Comparison of ENCODE assay signal across 8 cellular contexts in the genomic region with DNA sequence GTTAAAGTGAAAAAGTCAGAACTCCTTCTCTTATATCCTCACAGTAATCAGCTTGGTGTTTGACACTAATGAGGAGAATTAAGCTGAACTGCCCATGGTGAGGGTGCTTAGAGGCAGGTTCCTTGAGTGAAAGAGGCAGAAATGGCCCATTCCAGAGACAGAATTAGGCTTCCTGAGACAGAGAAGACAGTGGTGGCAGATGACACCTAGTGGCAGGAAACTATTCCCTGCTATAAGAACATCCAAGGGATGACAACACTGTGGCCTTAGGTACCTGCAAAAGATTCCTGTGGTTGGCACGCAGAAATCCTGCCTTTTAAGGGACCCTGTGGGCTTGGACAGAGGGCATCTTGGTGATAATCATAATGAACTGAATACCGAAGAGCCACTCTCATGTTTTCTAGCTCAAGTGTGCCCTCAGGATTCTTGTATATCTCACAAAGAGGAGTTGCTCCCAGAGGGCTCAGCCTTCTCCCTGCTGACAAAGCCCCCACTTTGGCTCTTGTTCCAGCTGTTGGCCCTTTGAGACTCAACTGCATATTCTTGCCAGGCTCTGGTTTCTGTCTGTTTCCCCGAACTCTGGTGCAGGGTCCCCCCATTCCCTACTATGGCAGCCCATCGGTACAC. TPM values are rescaled to one million over a fixed set of nuclear protein-coding genes. Genes with fewer than 3 reads are reported as not detected.
DNase-seq lines count a peak whose midpoint lies in the region; ATAC-seq and TF ChIP-seq lines count a peak whose summit lies in the region.

No MANE protein-coding gene starts in this region.

- H3K27me3 Mint-ChIP-seq in activated CD4-positive, alpha-beta memory T cell treated with anti-CD3 and anti-CD28 coated beads for 36 hours = peaks cover 8% of the 10 kb centered on the region

- H2AFZ ChIP-seq in GM23248 = no peak overlapping the region

- DNase-seq in COR-L47 (lab: John Stamatoyannopoulos, UW) (peak; percentile 68), GM23248 (peak; percentile 74), NCI-H2107 treated with DMSO at 0.1 percent for 48 hours (lab: John Stamatoyannopoulos, UW; ENCODE audit: unreplicated experiment) (peak; percentile 44), heart left ventricle (no peak), putamen (ENCODE audit: low spot score) (peak; percentile 37), 8988T (no peak)
- peak; percentile 21 for DNase-seq in activated CD4-positive, alpha-beta memory T cell treated with anti-CD3 and anti-CD28 coated beads for 36 hours

- H3F3A ChIP-seq in GM23248 (ENCODE audit: insufficient read depth) = no peaks in the 10 kb centered on the region

- no peaks in the 10 kb centered on the region for H4K20me1 ChIP-seq in GM23248 (ENCODE audit: insufficient read depth)

- no peak overlapping the region for H3K4me3 Mint-ChIP-seq in activated CD4-positive, alpha-beta memory T cell treated with anti-CD3 and anti-CD28 coated beads for 36 hours

- no peaks in the 10 kb centered on the region for H3K4me1 Mint-ChIP-seq in activated CD4-positive, alpha-beta memory T cell treated with anti-CD3 and anti-CD28 coated beads for 36 hours (ENCODE audit: low read depth)

- H3K27ac Mint-ChIP-seq in activated CD4-positive, alpha-beta memory T cell treated with anti-CD3 and anti-CD28 coated beads for 36 hours = no peak overlapping the region

- no peaks in the 10 kb centered on the region for H3K9me2 ChIP-seq in GM23248 (ENCODE audit: insufficient read depth)

- no peaks in the 10 kb centered on the region for H3K36me3 Mint-ChIP-seq in activated CD4-positive, alpha-beta memory T cell treated with anti-CD3 and anti-CD28 coated beads for 36 hours

- intact Hi-C loops in activated CD4-positive, alpha-beta memory T cell treated with anti-CD3 and anti-CD28 coated beads for 36 hours (cut with micrococcal nuclease) = loop anchor here (2.0 to 5.0 kb wide), 2 partner anchors 319 to 396 kb away; no protein-coding TSS in a partner anchor
- intact Hi-C loops in heart left ventricle (cut with DNase I) = loop anchor here in 9 of 10 donors (1.0 to 10.0 kb wide), 10 partner anchors 116 to 396 kb away; no protein-coding TSS in a partner anchor

- H3K9me3 ChIP-seq in GM23248 (ENCODE audit: low read depth) = no peaks in the 10 kb centered on the region
- H3K9me3 ChIP-seq in heart left ventricle = no peaks in the 10 kb centered on the region

- POLR2A ChIA-PET in activated CD4-positive, alpha-beta memory T cell treated with anti-CD3 and anti-CD28 coated beads for 36 hours (lab: Charles Lee) = no interaction called here

- ATAC-seq in heart left ventricle (peak in 3 of 4 donors; percentile 79 to 86 (median 85)), HG02678 (IDR thresholded peaks at IDR 0.05; ENCODE audit: unreplicated experiment) (no peak)

- no peak overlapping the region for H3K9ac ChIP-seq in GM23248

- H3K36me3 ChIP-seq in GM23248 (ENCODE audit: low read depth) (no peaks in the 10 kb centered on the region), heart left ventricle (peaks cover 0 to 9% (median 0%) of the 10 kb centered on the region in 9 donors)

- H3K79me2 ChIP-seq in GM23248 (ENCODE audit: insufficient read depth) = no peaks in the 10 kb centered on the region

- TF ChIP-seq POLR2A in heart left ventricle (IDR thresholded peaks at IDR 0.05) = no peak

- CTCF ChIA-PET in activated CD4-positive, alpha-beta memory T cell treated with anti-CD3 and anti-CD28 coated beads for 36 hours (lab: Charles Lee) = interaction anchor here (0.9 to 3.0 kb wide), 2 partner anchors 137 to 396 kb away, joined by 3 to 14 read pairs; no protein-coding TSS in a partner anchor

- H3K27me3 ChIP-seq in GM23248 (replicated peaks; ENCODE audit: insufficient read depth) = peaks cover 61% of the 10 kb centered on the region
- no peaks in the 10 kb centered on the region for H3K27me3 ChIP-seq in heart left ventricle

- peak; percentile 46 to 80 (median 68) for TF ChIP-seq CTCF in heart left ventricle (IDR thresholded peaks at IDR 0.05)

- no peak overlapping the region for H3K4me3 ChIP-seq in GM23248
- no peak overlapping the region for H3K4me3 ChIP-seq in heart left ventricle

- H3K4me1 ChIP-seq in GM23248 (ENCODE audit: insufficient read depth) (no peaks in the 10 kb centered on the region), heart left ventricle (peaks cover 0 to 8% (median 0%) of the 10 kb centered on the region in 12 donors)

- in situ Hi-C loops in GM23248 (cut with MboI) = no loop called here

- H3K27ac ChIP-seq in GM23248 (no peak overlapping the region), heart left ventricle (no peak overlapping the region)

- no peaks in the 10 kb centered on the region for H3K9me3 Mint-ChIP-seq in activated CD4-positive, alpha-beta memory T cell treated with anti-CD3 and anti-CD28 coated beads for 36 hours

- 49 to 53% methylated on average over 4 of the region's 4 CpGs for WGBS in GM23248 (ENCODE audit: low coverage in 1 of 2, low lambda C conversion rate in 2 of 2, missing lambda C conversion rate in 2 of 2), 2 experiments
- 64 to 69% (median 66%) methylated on average over 4 of the region's 4 CpGs for WGBS in heart left ventricle, 4 donors

- H3K4me2 ChIP-seq in GM23248 (ENCODE audit: unreplicated experiment) = no peak overlapping the region

RNA-seq across cellular contexts. Expression of a gene that starts 56.0 kb away (rescaled TPM):
- total RNA-seq in GM23248 (2014; rRNA removed; shearing (Covaris generic)) = not detected in 2 replicates
- polyA plus RNA-seq in GM23248 (2016; fragmentation: Nextera tagmentation; extraction: Ambion mirVana) (not detected in 2 replicates), heart left ventricle (10 to 100 TPM; 13.2 to 13.7 TPM)
- not detected for total RNA-seq in activated CD4-positive, alpha-beta memory T cell treated with anti-CD3 and anti-CD28 coated beads for 36 hours
- 10 to 100 TPM; 24.3 to 47.1 (median 31.9) TPM for total RNA-seq in heart left ventricle

Comparison
In these comparisons a context has a peak if more than half of its experiments do, and no peak if none do; other contexts are left out.
1. DNase-seq: peak in COR-L47 (single experiment), GM23248 (single experiment), NCI-H2107 treated with DMSO at 0.1 percent for 48 hours (single experiment), activated CD4-positive, alpha-beta memory T cell treated with anti-CD3 and anti-CD28 coated beads for 36 hours (single experiment) and putamen (single experiment); none in heart left ventricle (0 of 5) and 8988T (single experiment).
2. RNA of a gene that starts 56.0 kb away (total RNA-seq): 24.3 to 47.1 TPM in heart left ventricle; not detected in activated CD4-positive, alpha-beta memory T cell treated with anti-CD3 and anti-CD28 coated beads for 36 hours and not detected in GM23248; every median in the first group is over 10 times any median in the second.